2 cellular contexts compared by ENCODE assay signal in the genomic region with DNA sequence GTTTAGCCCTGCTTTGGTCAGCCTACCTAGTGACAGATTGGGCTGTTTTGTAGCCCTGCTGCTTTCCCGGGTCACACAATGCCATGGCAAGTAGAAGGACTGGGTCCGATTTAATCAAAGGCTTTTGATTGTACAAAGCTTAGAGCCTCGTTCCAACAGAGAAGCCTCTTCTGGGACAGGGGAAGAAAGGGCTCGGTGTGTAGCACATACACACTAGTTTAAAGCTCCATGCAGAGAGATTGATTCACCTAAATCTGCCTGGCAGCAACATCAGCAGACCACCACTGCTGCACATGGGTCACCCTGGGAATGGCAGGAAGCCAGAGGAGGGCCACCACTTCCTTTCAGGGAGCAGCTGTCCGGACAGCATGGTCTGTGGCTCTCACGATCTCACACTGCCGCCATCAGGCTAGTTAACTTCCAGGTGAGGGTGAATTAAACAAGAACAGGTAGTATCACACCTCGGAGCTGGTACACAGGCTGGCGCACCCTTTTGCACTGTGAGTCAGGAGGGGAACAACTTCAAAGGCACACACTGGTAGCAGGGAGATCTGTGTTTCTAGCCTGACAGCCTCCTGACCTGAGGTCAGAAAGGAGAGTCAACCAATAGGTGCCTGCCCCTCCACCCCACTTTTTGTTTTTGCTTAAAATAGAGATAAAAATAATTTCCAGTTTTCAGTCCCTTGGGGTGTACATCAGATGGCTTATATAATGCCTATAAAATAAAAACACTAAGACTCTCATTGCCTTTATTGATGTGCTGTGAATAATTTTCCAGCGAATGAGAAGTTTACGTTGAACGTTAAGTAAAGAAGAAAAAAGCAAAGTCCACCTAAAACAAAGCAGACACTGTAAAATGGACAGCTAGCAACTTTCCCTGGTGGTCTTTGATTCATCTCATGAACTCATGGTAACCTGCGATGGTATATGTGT.
TF ChIP-seq lines count a peak whose summit lies in the region.

No MANE protein-coding gene starts in this region.

TF ChIP-seq in SK-N-SH, 30 proteins besides CTCF, POLR2A, EP300 and RAD21 (continued from another document):
- TF ChIP-seq, protein P1, sequence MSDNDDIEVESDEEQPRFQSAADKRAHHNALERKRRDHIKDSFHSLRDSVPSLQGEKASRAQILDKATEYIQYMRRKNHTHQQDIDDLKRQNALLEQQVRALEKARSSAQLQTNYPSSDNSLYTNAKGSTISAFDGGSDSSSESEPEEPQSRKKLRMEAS (IDR thresholded peaks at IDR 0.05; ENCODE audit: low read depth), result no peak
- TF ChIP-seq RFX5 (IDR thresholded peaks at IDR 0.05; ENCODE audit: low read length), result no peak
- TF ChIP-seq, protein P2, sequence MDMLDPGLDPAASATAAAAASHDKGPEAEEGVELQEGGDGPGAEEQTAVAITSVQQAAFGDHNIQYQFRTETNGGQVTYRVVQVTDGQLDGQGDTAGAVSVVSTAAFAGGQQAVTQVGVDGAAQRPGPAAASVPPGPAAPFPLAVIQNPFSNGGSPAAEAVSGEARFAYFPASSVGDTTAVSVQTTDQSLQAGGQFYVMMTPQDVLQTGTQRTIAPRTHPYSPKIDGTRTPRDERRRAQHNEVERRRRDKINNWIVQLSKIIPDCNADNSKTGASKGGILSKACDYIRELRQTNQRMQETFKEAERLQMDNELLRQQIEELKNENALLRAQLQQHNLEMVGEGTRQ (IDR thresholded peaks at IDR 0.05; ENCODE audit: borderline replicate concordance, low read depth, low read length), result no peak
- TF ChIP-seq ELF1 (IDR thresholded peaks at IDR 0.05), result no peak
- TF ChIP-seq, protein P3, sequence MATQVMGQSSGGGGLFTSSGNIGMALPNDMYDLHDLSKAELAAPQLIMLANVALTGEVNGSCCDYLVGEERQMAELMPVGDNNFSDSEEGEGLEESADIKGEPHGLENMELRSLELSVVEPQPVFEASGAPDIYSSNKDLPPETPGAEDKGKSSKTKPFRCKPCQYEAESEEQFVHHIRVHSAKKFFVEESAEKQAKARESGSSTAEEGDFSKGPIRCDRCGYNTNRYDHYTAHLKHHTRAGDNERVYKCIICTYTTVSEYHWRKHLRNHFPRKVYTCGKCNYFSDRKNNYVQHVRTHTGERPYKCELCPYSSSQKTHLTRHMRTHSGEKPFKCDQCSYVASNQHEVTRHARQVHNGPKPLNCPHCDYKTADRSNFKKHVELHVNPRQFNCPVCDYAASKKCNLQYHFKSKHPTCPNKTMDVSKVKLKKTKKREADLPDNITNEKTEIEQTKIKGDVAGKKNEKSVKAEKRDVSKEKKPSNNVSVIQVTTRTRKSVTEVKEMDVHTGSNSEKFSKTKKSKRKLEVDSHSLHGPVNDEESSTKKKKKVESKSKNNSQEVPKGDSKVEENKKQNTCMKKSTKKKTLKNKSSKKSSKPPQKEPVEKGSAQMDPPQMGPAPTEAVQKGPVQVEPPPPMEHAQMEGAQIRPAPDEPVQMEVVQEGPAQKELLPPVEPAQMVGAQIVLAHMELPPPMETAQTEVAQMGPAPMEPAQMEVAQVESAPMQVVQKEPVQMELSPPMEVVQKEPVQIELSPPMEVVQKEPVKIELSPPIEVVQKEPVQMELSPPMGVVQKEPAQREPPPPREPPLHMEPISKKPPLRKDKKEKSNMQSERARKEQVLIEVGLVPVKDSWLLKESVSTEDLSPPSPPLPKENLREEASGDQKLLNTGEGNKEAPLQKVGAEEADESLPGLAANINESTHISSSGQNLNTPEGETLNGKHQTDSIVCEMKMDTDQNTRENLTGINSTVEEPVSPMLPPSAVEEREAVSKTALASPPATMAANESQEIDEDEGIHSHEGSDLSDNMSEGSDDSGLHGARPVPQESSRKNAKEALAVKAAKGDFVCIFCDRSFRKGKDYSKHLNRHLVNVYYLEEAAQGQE (IDR thresholded peaks at IDR 0.05; ENCODE audit: low read depth, low read length), result no peak
- TF ChIP-seq FOXM1 (IDR thresholded peaks at IDR 0.05; ENCODE audit: low read depth), result no peak
- TF ChIP-seq FOSL2 (IDR thresholded peaks at IDR 0.05; ENCODE audit: borderline replicate concordance, low read depth), result no peak
- TF ChIP-seq FOXJ3 (CRISPR knock-in tag; IDR thresholded peaks at IDR 0.05), result no peak
- no peak for TF ChIP-seq GABPA (IDR thresholded peaks at IDR 0.05; ENCODE audit: low read depth)
- TF ChIP-seq, protein P4, sequence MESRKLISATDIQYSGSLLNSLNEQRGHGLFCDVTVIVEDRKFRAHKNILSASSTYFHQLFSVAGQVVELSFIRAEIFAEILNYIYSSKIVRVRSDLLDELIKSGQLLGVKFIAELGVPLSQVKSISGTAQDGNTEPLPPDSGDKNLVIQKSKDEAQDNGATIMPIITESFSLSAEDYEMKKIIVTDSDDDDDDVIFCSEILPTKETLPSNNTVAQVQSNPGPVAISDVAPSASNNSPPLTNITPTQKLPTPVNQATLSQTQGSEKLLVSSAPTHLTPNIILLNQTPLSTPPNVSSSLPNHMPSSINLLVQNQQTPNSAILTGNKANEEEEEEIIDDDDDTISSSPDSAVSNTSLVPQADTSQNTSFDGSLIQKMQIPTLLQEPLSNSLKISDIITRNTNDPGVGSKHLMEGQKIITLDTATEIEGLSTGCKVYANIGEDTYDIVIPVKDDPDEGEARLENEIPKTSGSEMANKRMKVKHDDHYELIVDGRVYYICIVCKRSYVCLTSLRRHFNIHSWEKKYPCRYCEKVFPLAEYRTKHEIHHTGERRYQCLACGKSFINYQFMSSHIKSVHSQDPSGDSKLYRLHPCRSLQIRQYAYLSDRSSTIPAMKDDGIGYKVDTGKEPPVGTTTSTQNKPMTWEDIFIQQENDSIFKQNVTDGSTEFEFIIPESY (IDR thresholded peaks at IDR 0.05; ENCODE audit: borderline replicate concordance, low read depth), result no peak

TF ChIP-seq in SK-N-SH treated with all-trans-retinoic acid at 6 μM for 48 hours, 23 proteins besides CTCF, POLR2A, EP300 and RAD21:
- TF ChIP-seq, protein P5, sequence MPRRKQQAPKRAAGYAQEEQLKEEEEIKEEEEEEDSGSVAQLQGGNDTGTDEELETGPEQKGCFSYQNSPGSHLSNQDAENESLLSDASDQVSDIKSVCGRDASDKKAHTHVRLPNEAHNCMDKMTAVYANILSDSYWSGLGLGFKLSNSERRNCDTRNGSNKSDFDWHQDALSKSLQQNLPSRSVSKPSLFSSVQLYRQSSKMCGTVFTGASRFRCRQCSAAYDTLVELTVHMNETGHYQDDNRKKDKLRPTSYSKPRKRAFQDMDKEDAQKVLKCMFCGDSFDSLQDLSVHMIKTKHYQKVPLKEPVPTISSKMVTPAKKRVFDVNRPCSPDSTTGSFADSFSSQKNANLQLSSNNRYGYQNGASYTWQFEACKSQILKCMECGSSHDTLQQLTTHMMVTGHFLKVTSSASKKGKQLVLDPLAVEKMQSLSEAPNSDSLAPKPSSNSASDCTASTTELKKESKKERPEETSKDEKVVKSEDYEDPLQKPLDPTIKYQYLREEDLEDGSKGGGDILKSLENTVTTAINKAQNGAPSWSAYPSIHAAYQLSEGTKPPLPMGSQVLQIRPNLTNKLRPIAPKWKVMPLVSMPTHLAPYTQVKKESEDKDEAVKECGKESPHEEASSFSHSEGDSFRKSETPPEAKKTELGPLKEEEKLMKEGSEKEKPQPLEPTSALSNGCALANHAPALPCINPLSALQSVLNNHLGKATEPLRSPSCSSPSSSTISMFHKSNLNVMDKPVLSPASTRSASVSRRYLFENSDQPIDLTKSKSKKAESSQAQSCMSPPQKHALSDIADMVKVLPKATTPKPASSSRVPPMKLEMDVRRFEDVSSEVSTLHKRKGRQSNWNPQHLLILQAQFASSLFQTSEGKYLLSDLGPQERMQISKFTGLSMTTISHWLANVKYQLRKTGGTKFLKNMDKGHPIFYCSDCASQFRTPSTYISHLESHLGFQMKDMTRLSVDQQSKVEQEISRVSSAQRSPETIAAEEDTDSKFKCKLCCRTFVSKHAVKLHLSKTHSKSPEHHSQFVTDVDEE (CRISPR knock-in tag; IDR thresholded peaks at IDR 0.05), result no peak
- no peak for TF ChIP-seq CSDC2 (CRISPR knock-in tag; IDR thresholded peaks at IDR 0.05)
- TF ChIP-seq, protein P6, sequence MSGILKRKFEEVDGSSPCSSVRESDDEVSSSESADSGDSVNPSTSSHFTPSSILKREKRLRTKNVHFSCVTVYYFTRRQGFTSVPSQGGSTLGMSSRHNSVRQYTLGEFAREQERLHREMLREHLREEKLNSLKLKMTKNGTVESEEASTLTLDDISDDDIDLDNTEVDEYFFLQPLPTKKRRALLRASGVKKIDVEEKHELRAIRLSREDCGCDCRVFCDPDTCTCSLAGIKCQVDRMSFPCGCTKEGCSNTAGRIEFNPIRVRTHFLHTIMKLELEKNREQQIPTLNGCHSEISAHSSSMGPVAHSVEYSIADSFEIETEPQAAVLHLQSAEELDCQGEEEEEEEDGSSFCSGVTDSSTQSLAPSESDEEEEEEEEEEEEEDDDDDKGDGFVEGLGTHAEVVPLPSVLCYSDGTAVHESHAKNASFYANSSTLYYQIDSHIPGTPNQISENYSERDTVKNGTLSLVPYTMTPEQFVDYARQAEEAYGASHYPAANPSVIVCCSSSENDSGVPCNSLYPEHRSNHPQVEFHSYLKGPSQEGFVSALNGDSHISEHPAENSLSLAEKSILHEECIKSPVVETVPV (CRISPR knock-in tag; IDR thresholded peaks at IDR 0.05), result no peak
- TF ChIP-seq TCF4 (CRISPR knock-in tag; IDR thresholded peaks at IDR 0.05; ENCODE audit: borderline replicate concordance), result no peak
